ENCODE assay signal across 1 cellular context in the genomic region with DNA sequence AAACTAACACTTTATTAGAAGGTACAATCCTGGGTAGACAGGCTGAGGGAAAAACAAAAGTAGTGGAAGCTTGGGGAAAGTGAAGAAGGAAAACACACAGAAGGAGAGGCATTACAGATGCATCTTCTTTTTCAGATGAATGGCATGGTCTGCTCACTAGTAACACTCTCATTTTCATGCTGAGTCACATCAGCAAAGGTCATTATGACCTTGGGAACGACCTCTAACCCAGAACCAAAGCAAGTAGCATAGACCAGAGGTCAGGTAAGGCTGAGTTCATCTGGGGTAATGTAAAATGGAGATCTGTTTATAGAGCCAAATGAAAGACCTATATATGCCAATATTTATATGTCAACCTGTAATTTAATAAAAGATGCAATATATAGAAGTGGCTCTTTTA.
TF ChIP-seq lines count a peak whose summit lies in the region.

No MANE protein-coding gene starts in this region.

TF ChIP-seq in WTC11, 78 proteins besides CTCF, POLR2A, EP300 and RAD21 (continued from another document):
- TF ChIP-seq ATF2 (CRISPR knock-in tag; IDR thresholded peaks at IDR 0.05; ENCODE audit: borderline replicate concordance, low read depth): no peak
